ENCODE assay signal across 8 cellular contexts in the genomic region with DNA sequence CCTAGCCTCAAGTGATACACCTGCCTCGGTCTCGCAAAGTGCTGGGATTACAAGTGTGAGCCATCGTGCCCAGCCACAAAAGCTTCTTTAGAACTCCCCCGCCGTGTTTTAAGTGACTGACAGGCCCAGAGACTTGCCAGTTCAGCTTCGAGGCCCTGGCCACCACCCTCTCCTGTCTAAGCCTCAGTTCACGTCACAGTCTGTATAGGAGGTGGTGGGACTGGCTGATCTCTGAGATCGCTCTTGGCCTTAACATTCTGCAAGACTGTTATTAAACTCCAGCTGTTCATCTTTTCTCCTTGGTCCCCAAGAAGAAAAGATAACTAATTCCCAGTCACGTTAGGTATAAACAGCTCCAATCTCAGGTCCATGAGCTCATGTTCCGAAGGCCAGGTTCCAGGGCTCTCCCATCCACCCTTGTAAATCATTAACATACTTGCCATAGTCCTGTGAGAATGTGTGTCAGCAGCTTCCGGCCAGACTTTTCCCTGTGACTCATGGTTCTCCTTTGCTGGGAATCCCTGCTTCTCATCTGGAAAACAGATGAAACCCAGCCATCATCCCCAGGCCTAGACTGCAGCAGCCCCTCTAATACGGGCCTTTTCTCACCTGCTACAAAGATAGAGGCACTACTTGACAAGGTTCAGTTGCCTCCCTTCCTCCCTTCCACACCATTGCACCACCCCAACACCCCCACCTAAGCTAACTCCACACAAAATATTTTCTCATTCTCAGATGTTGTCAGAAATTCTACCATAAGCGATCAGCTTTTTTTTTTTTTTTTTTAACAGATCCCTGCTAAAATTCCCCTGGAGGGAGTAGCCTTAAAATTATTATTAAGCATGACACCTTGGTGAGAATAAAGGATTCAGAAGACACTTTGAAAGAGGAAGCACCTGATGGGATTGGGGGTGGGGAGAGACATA. TPM values are rescaled to one million over a fixed set of nuclear protein-coding genes. Genes with fewer than 3 reads are reported as not detected.
DNase-seq lines count a peak whose midpoint lies in the region; ATAC-seq and TF ChIP-seq lines count a peak whose summit lies in the region.

No MANE protein-coding gene starts in this region.

- H3K36me3 Mint-ChIP-seq in activated T-helper 2 cell treated with anti-CD3 and anti-CD28 coated beads, Interferon-gamma antibody, Interleukin-2, Interleukin-4, amounts not matched to agents 10 μg/mL and 5 μg/mL and 100 μg/mL, durations not matched to agents 14 hours and 24 hours and 36 hours (ENCODE audit: low read depth) = no peaks in the 10 kb centered on the region

- H3K4me2 ChIP-seq in DOHH2 (ENCODE audit: low read length) (peak overlapping the region; percentile 62), osteoblast (ENCODE audit: insufficient read depth, low read length) (peak overlapping the region; percentile 51)

- H3K27ac ChIP-seq in DOHH2 (ENCODE audit: low read depth, low read length) = peak overlapping the region; percentile 74
- no peak overlapping the region for H3K27ac ChIP-seq in SJCRH30
- peak overlapping the region; percentile 82 for H3K27ac ChIP-seq in osteoblast (ENCODE audit: low read depth, low read length)

- H4K20me1 ChIP-seq in DOHH2 (ENCODE audit: control insufficient read depth, insufficient read depth, low read depth, low read length) (no peaks in the 10 kb centered on the region), osteoblast (ENCODE audit: insufficient read depth, low read length) (no peaks in the 10 kb centered on the region)

- peaks cover 48% of the 10 kb centered on the region for H3K4me1 ChIP-seq in DOHH2 (ENCODE audit: control insufficient read depth, low read length)
- no peaks in the 10 kb centered on the region for H3K4me1 ChIP-seq in SJCRH30
- peaks cover 10% of the 10 kb centered on the region for H3K4me1 ChIP-seq in osteoblast (ENCODE audit: insufficient read depth, low read length)

- no peaks in the 10 kb centered on the region for H3K9me3 ChIP-seq in DOHH2 (ENCODE audit: control insufficient read depth, insufficient read depth, low read length)
- no peaks in the 10 kb centered on the region for H3K9me3 ChIP-seq in SJCRH30 (replicated peaks)
- no peaks in the 10 kb centered on the region for H3K9me3 ChIP-seq in osteoblast (ENCODE audit: low read depth, low read length)

- no peak overlapping the region for H3K27ac Mint-ChIP-seq in activated T-helper 2 cell treated with anti-CD3 and anti-CD28 coated beads, Interferon-gamma antibody, Interleukin-2, Interleukin-4, amounts not matched to agents 10 μg/mL and 5 μg/mL and 100 μg/mL, durations not matched to agents 14 hours and 24 hours and 36 hours

- no peaks in the 10 kb centered on the region for H3K27me3 ChIP-seq in DOHH2 (ENCODE audit: control insufficient read depth, low read length)
- no peaks in the 10 kb centered on the region for H3K27me3 ChIP-seq in SJCRH30
- no peaks in the 10 kb centered on the region for H3K27me3 ChIP-seq in osteoblast (ENCODE audit: insufficient read depth, low read length)

- H3F3A ChIP-seq in DOHH2 (ENCODE audit: control insufficient read depth, insufficient read depth) = peaks cover 12% of the 10 kb centered on the region

- H3K4me1 Mint-ChIP-seq in activated T-helper 2 cell treated with anti-CD3 and anti-CD28 coated beads, Interferon-gamma antibody, Interleukin-2, Interleukin-4, amounts not matched to agents 10 μg/mL and 5 μg/mL and 100 μg/mL, durations not matched to agents 14 hours and 24 hours and 36 hours (ENCODE audit: low read depth) = peaks cover 3% of the 10 kb centered on the region

- TF ChIP-seq CTCF in DOHH2 (IDR thresholded peaks at IDR 0.05; ENCODE audit: low read depth, low read length, poor library complexity, severe bottlenecking) = no peak
- TF ChIP-seq CTCF in osteoblast (IDR thresholded peaks at IDR 0.05; ENCODE audit: extremely low read depth, low read depth, low read length) = no peak

- H3K36me3 ChIP-seq in DOHH2 (ENCODE audit: control insufficient read depth, low read length) (no peaks in the 10 kb centered on the region), SJCRH30 (no peaks in the 10 kb centered on the region), osteoblast (ENCODE audit: insufficient read depth, low read length) (no peaks in the 10 kb centered on the region)

- peak overlapping the region; percentile 30 for H2AFZ ChIP-seq in osteoblast (ENCODE audit: low read length)

- peak; percentile 19 to 51 for DNase-seq in SJCRH30
- DNase-seq in fibroblast of peridontal ligament (ENCODE audit: extremely low read depth) = peak; percentile 92
- peak; percentile 98 for DNase-seq in osteoblast (ENCODE audit: insufficient read length, low spot score, missing footprints)
- DNase-seq in effector CD4-positive, alpha-beta T cell = no peak
- DNase-seq in AML-193 (lab: John Stamatoyannopoulos, UW) = no peak
- DNase-seq in activated T-helper 2 cell treated with anti-CD3 and anti-CD28 coated beads, Interferon-gamma antibody, Interleukin-2, Interleukin-4, amounts not matched to agents 10 μg/mL and 5 μg/mL and 100 μg/mL, durations not matched to agents 14 hours and 24 hours and 36 hours (ENCODE audit: low spot score) = no peak

- H3K9me2 ChIP-seq in DOHH2 (replicated peaks; ENCODE audit: control insufficient read depth, low read length) = no peaks in the 10 kb centered on the region

- H3K9me3 Mint-ChIP-seq in activated T-helper 2 cell treated with anti-CD3 and anti-CD28 coated beads, Interferon-gamma antibody, Interleukin-2, Interleukin-4, amounts not matched to agents 10 μg/mL and 5 μg/mL and 100 μg/mL, durations not matched to agents 14 hours and 24 hours and 36 hours = no peaks in the 10 kb centered on the region

- no peak for ATAC-seq in GM21447 (IDR thresholded peaks at IDR 0.05; ENCODE audit: unreplicated experiment)

- intact Hi-C loops in activated T-helper 2 cell treated with anti-CD3 and anti-CD28 coated beads, Interferon-gamma antibody, Interleukin-2, Interleukin-4, amounts not matched to agents 10 μg/mL and 5 μg/mL and 100 μg/mL, durations not matched to agents 14 hours and 24 hours and 36 hours (cut with micrococcal nuclease) = no loop called here

- no peaks in the 10 kb centered on the region for H3K27me3 Mint-ChIP-seq in activated T-helper 2 cell treated with anti-CD3 and anti-CD28 coated beads, Interferon-gamma antibody, Interleukin-2, Interleukin-4, amounts not matched to agents 10 μg/mL and 5 μg/mL and 100 μg/mL, durations not matched to agents 14 hours and 24 hours and 36 hours (ENCODE audit: low read depth)

- no peak overlapping the region for H3K4me3 Mint-ChIP-seq in activated T-helper 2 cell treated with anti-CD3 and anti-CD28 coated beads, Interferon-gamma antibody, Interleukin-2, Interleukin-4, amounts not matched to agents 10 μg/mL and 5 μg/mL and 100 μg/mL, durations not matched to agents 14 hours and 24 hours and 36 hours (ENCODE audit: low read depth)

- peak overlapping the region; percentile 59 for H3K4me3 ChIP-seq in DOHH2 (ENCODE audit: low read length)
- H3K4me3 ChIP-seq in SJCRH30 = no peak overlapping the region
- H3K4me3 ChIP-seq in osteoblast (ENCODE audit: insufficient read depth, low read length) = no peak overlapping the region

- no peaks in the 10 kb centered on the region for H3K79me2 ChIP-seq in DOHH2 (ENCODE audit: control insufficient read depth, low read length)
- no peaks in the 10 kb centered on the region for H3K79me2 ChIP-seq in osteoblast (ENCODE audit: insufficient read depth, low read length)

RNA-seq across cellular contexts. Expression of gene KIAA0930, which starts 5.6 kb away (rescaled TPM):
- total RNA-seq in SJCRH30 (2014; rRNA removed; shearing (Covaris generic)) = 9.3 and 15.2 TPM in 2 replicates
- total RNA-seq in osteoblast = 31.8 and 43.4 TPM in 2 replicates
- 39.5 and 45.2 TPM in 2 replicates for total RNA-seq in activated T-helper 2 cell treated with anti-CD3 and anti-CD28 coated beads, Interferon-gamma antibody, Interleukin-2, Interleukin-4, amounts not matched to agents 10 μg/mL and 5 μg/mL and 100 μg/mL, durations not matched to agents 14 hours and 24 hours and 36 hours

RNA-seq across cellular contexts. Expression of gene UPK3A, which starts 38.4 kb away (rescaled TPM):
- not detected in 2 replicates for total RNA-seq in SJCRH30 (2014; rRNA removed; shearing (Covaris generic))
- total RNA-seq in osteoblast = not detected in 2 replicates
- total RNA-seq in activated T-helper 2 cell treated with anti-CD3 and anti-CD28 coated beads, Interferon-gamma antibody, Interleukin-2, Interleukin-4, amounts not matched to agents 10 μg/mL and 5 μg/mL and 100 μg/mL, durations not matched to agents 14 hours and 24 hours and 36 hours = not detected in 2 replicates

Comparison
In these comparisons a context has a peak if more than half of its experiments do, and no peak if none do; other contexts are left out.
1. DNase-seq: peak in SJCRH30 (2 of 2), fibroblast of peridontal ligament (single experiment) and osteoblast (single experiment); none in effector CD4-positive, alpha-beta T cell (single experiment), AML-193 (0 of 2) and activated T-helper 2 cell treated with anti-CD3 and anti-CD28 coated beads, Interferon-gamma antibody, Interleukin-2, Interleukin-4, amounts not matched to agents 10 μg/mL and 5 μg/mL and 100 μg/mL, durations not matched to agents 14 hours and 24 hours and 36 hours (single experiment).